ENCODE assay signal across 16 cellular contexts in genomic region chrX:107565005-107565404, GRCh38.
"Had no signal": no experiment of that assay in that cellular context is flagged by ENCODE, and none has a peak within 500 bp of the region (broad histone marks: within the 10 kb centered on the region; RNA-seq: fewer than 3 reads in every experiment).

No MANE protein-coding gene starts in this region.

- ATAC-seq: activated CD8-positive, alpha-beta T cell treated with anti-CD3 and anti-CD28 coated beads for 36 hours; activated T-cell treated with anti-CD3 and anti-CD28 coated beads, Interleukin-2, amount 50 U/mL, for 4 hours; T-helper 17 cell had no signal

- H3K4me1 ChIP-seq: adrenal gland, esophagus muscularis mucosa, pancreas, sigmoid colon, stomach, testis had no signal

- DNase-seq: activated CD4-positive, alpha-beta T cell treated with anti-CD3 and anti-CD28 coated beads for 4 hours; activated CD8-positive, alpha-beta T cell treated with anti-CD3 and anti-CD28 coated beads for 36 hours; activated effector memory CD4-positive, alpha-beta T cell treated with Interleukin-2 at 50 U/mL for 16 hours; activated naive CD4-positive, alpha-beta T cell treated with anti-CD3 and anti-CD28 coated beads, Interleukin-2, amount 50 U/mL, for 16 hours; activated T-cell treated with anti-CD3 and anti-CD28 coated beads, Interleukin-2, amount 50 U/mL, for 4 hours; adrenal gland; hippocampal formation; mesendoderm; pancreas; sigmoid colon; stimulated activated CD4-positive, alpha-beta T cell treated with anti-CD3 and anti-CD28 coated beads, Interleukin-1b, Interleukin-23, amount 100 ng/mL, for 48 hours; stomach; T-helper 17 cell; testis had no signal

- H3K27ac ChIP-seq: adrenal gland, esophagus muscularis mucosa, pancreas, sigmoid colon, testis had no signal

- H3K36me3 ChIP-seq: adrenal gland, esophagus muscularis mucosa, pancreas, sigmoid colon, stomach had no signal

- H3K9me3 ChIP-seq: adrenal gland, esophagus muscularis mucosa, pancreas, sigmoid colon, stomach, testis had no signal

- H3K9me3 Mint-ChIP-seq: activated CD8-positive, alpha-beta T cell treated with anti-CD3 and anti-CD28 coated beads for 36 hours; activated T-cell treated with anti-CD3 and anti-CD28 coated beads, Interleukin-2, amount 50 U/mL, for 4 hours had no signal

- H3K27me3 ChIP-seq: pancreas, sigmoid colon, stomach, testis had no signal

- H3K27ac Mint-ChIP-seq: activated CD8-positive, alpha-beta T cell treated with anti-CD3 and anti-CD28 coated beads for 36 hours; T-helper 17 cell had no signal

- H3K4me3 ChIP-seq: adrenal gland, esophagus muscularis mucosa, pancreas, sigmoid colon, stomach, testis had no signal

- H3K4me3 Mint-ChIP-seq: activated CD8-positive, alpha-beta T cell treated with anti-CD3 and anti-CD28 coated beads for 36 hours; activated T-cell treated with anti-CD3 and anti-CD28 coated beads, Interleukin-2, amount 50 U/mL, for 4 hours; neural crest cell; T-helper 17 cell had no signal
